15 cellular contexts compared by ENCODE assay signal in genomic region chr4:101201421-101201820, GRCh38.
DNase-seq lines count a peak whose midpoint lies in the region; ATAC-seq and TF ChIP-seq lines count a peak whose summit lies in the region.
"Had no signal": no experiment of that assay in that cellular context is flagged by ENCODE, and none has a peak within 500 bp of the region (broad histone marks: within the 10 kb centered on the region; RNA-seq: fewer than 3 reads in every experiment).

No MANE protein-coding gene starts in this region.

- no peak overlapping the region for H2AFZ ChIP-seq in mammary epithelial cell (ENCODE audit: low read depth, low read length)

- no peak overlapping the region for H3K9ac ChIP-seq in mammary epithelial cell (ENCODE audit: insufficient read depth, low read length)

- CTCF ChIA-PET in mammary epithelial cell (lab: Charles Lee; ENCODE audit: low non-redundant PET) = interaction anchor here (0.6 kb wide), 1 partner anchor 1810 kb away, joined by 4 read pairs; no protein-coding TSS in a partner anchor

- H3K27ac Mint-ChIP-seq in stimulated activated naive CD8-positive, alpha-beta T cell treated with anti-CD3 and anti-CD28 coated beads, Interleukin-15, amount 100 ng/mL, for 72 hours = no peak overlapping the region
- H3K27ac Mint-ChIP-seq: naive thymus-derived CD4-positive, alpha-beta T cell had no signal

- intact Hi-C loops in mammary epithelial cell (cut with micrococcal nuclease) = no loop called here

- dilution Hi-C loops in mammary epithelial cell (cut with HindIII; ENCODE audit: low sequenced_read_pairs) = no loop called here

- BruUV-seq in mammary epithelial cell (replicated peaks; lab: Mats Ljungman, UMichigan) = no TSS peak

- peak overlapping the region; percentile 25 for H3K4me2 ChIP-seq in mammary epithelial cell (ENCODE audit: insufficient read depth, low read depth, low read length)

- no peaks in the 10 kb centered on the region for H4K20me1 ChIP-seq in mammary epithelial cell (ENCODE audit: insufficient read depth, low read length)

- no peaks in the 10 kb centered on the region for H3K9me3 ChIP-seq in mammary epithelial cell (replicated peaks; ENCODE audit: insufficient read depth, low read length)

- peaks cover 87% of the 10 kb centered on the region for H3K79me2 ChIP-seq in mammary epithelial cell (ENCODE audit: insufficient read depth, low read length)

- H3K4me1 Mint-ChIP-seq in stimulated activated naive CD8-positive, alpha-beta T cell treated with anti-CD3 and anti-CD28 coated beads, Interleukin-15, amount 100 ng/mL, for 72 hours = peaks cover 52% of the 10 kb centered on the region

- H3K36me3 ChIP-seq in mammary epithelial cell (ENCODE audit: insufficient read depth, low read length) = no peaks in the 10 kb centered on the region

- H3K9me3 Mint-ChIP-seq in stimulated activated naive CD8-positive, alpha-beta T cell treated with anti-CD3 and anti-CD28 coated beads, Interleukin-15, amount 100 ng/mL, for 72 hours = no peaks in the 10 kb centered on the region

- peak; percentile 13 to 61 (median 60) for DNase-seq in NCI-H1417 (lab: John Stamatoyannopoulos, UW)
- DNase-seq in NCI-H1417 treated with DMSO at 0.1 percent for 48 hours (lab: John Stamatoyannopoulos, UW) = no peak
- peak; percentile 5 for DNase-seq in NCI-H187 treated with DMSO at 0.1 percent for 48 hours (lab: John Stamatoyannopoulos, UW)
- DNase-seq in mammary epithelial cell = peak; percentile 69
- peak; percentile 37 for DNase-seq in retina
- DNase-seq in activated T-cell treated with anti-CD3 and anti-CD28 coated beads for 4 hours = no peak
- no peak for DNase-seq in HuH-7 (ENCODE audit: low spot score)
- no peak for DNase-seq in stimulated activated naive CD8-positive, alpha-beta T cell treated with anti-CD3 and anti-CD28 coated beads, Interleukin-15, amount 100 ng/mL, for 72 hours
- DNase-seq: activated CD8-positive, alpha-beta memory T cell treated with anti-CD3 and anti-CD28 coated beads, Interleukin-2, amount 50 U/mL, for 48 hours; COR-L47; H7; hypothalamus; naive thymus-derived CD4-positive, alpha-beta T cell; stimulated activated naive CD8-positive, alpha-beta T cell treated with anti-CD3 and anti-CD28 coated beads, Interleukin-15, Interleukin-2, amounts not matched to agents 100 U/mL and 50 U/mL, for 24 hours had no signal

- no peaks in the 10 kb centered on the region for H3K27me3 Mint-ChIP-seq in stimulated activated naive CD8-positive, alpha-beta T cell treated with anti-CD3 and anti-CD28 coated beads, Interleukin-15, amount 100 ng/mL, for 72 hours
- H3K27me3 Mint-ChIP-seq: naive thymus-derived CD4-positive, alpha-beta T cell had no signal

- H3K27ac ChIP-seq in mammary epithelial cell (ENCODE audit: insufficient read depth, low read depth, low read length) = peak overlapping the region; percentile 49

- ATAC-seq in stimulated activated naive CD8-positive, alpha-beta T cell treated with anti-CD3 and anti-CD28 coated beads, Interleukin-15, amount 100 ng/mL, for 72 hours = no peak
- ATAC-seq: left lobe of liver; stimulated activated naive CD8-positive, alpha-beta T cell treated with anti-CD3 and anti-CD28 coated beads, Interleukin-15, Interleukin-2, amounts not matched to agents 100 U/mL and 50 U/mL, for 24 hours had no signal

- in situ Hi-C loops in mammary epithelial cell (cut with MboI; ENCODE audit: low sequenced_read_pairs in 2 of 2) = no loop called here

- H3K4me3 Mint-ChIP-seq in stimulated activated naive CD8-positive, alpha-beta T cell treated with anti-CD3 and anti-CD28 coated beads, Interleukin-15, amount 100 ng/mL, for 72 hours = no peak overlapping the region
- H3K4me3 Mint-ChIP-seq: naive thymus-derived CD4-positive, alpha-beta T cell had no signal

- no peak overlapping the region for H3K4me3 ChIP-seq in mammary epithelial cell (replicated peaks in 1 of 3; ENCODE audit: insufficient read depth in 1 of 3, low read depth in 2 of 3, low read length in 3 of 3)

- H3K27me3 ChIP-seq in mammary epithelial cell (ENCODE audit: insufficient read depth, low read length) = no peaks in the 10 kb centered on the region

- no peak for TF ChIP-seq CTCF in mammary epithelial cell (conservative IDR thresholded peaks at IDR 0.05 in 1 of 2, IDR thresholded peaks at IDR 0.05 in 1 of 2; ENCODE audit: extremely low read depth in 1 of 2, insufficient read depth in 1 of 2, low read depth in 1 of 2, low read length in 2 of 2)

- H3K4me1 ChIP-seq in mammary epithelial cell (ENCODE audit: insufficient read depth, low read length) = peaks cover 29% of the 10 kb centered on the region

- 47% methylated on average over 2 of the region's 2 CpGs for WGBS in mammary epithelial cell (ENCODE audit: low coverage, missing lambda C conversion rate)

Comparison
In these comparisons a context has a peak if more than half of its experiments do, and no peak if none do; other contexts are left out.
1. DNase-seq: peak in NCI-H1417 (3 of 3), NCI-H187 treated with DMSO at 0.1 percent for 48 hours (single experiment), mammary epithelial cell (single experiment) and retina (single experiment); none in NCI-H1417 treated with DMSO at 0.1 percent for 48 hours (single experiment), activated T-cell treated with anti-CD3 and anti-CD28 coated beads for 4 hours (single experiment), HuH-7 (single experiment) and stimulated activated naive CD8-positive, alpha-beta T cell treated with anti-CD3 and anti-CD28 coated beads, Interleukin-15, amount 100 ng/mL, for 72 hours (0 of 2).